ENCODE assay signal across 1 cellular context in genomic region chr2:37225129-37225528, GRCh38.
TF ChIP-seq lines count a peak whose summit lies in the region.

No MANE protein-coding gene starts in this region.

TF ChIP-seq in A549, 52 proteins besides CTCF, POLR2A, EP300 and RAD21:
- TF ChIP-seq EHF (CRISPR knock-in tag; IDR thresholded peaks at IDR 0.05) = peak; percentile 60; the same call in 1 of the 2 replicates
- 0 out of 2 replicates have a peak, but pooled peaks have one; percentile 35 for TF ChIP-seq ATOH8 (CRISPR knock-in tag; IDR thresholded peaks at IDR 0.05; ENCODE audit: low read depth)
- TF ChIP-seq HOXA7 (CRISPR knock-in tag; IDR thresholded peaks at IDR 0.05) = 0 out of 2 replicates have a peak, but pooled peaks have one; percentile 60
